Comparison of ENCODE assay signal across 14 cellular contexts in the genomic region with DNA sequence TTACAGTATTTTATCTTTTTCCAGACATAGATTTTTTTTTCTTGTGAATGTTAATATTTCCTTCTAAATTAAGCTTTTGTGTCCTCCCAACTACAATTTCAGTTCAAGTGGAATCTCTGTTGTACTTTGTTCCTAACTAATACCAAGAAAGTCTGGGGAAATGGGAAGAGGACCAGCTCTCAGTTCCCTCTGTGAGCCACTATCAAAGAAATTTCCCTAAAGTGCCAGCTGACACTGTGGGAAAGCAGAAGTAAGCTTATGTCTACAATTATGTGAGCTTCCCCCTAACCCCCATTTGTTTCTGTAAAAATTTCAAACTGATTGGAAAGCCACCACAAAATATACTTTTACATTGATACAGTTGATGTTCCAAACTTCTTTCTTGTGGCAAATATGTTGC.
"Had no signal": no experiment of that assay in that cellular context is flagged by ENCODE, and none has a peak within 500 bp of the region (broad histone marks: within the 10 kb centered on the region; RNA-seq: fewer than 3 reads in every experiment).

No MANE protein-coding gene starts in this region.

- H3K27ac ChIP-seq: neutrophil, uterus had no signal

- H3K4me3 ChIP-seq: lung, uterus had no signal

- H3K9me3 ChIP-seq: neutrophil, uterus had no signal

- ATAC-seq: left colon; naive thymus-derived CD4-positive, alpha-beta T cell; stimulated activated memory B cell treated with anti-CD40 and anti-IgM and Interleukin-4, amounts not matched to agents 10 μg/mL and 1 μg/mL and 100 μg/mL, for 72 hours had no signal

- H3K4me1 Mint-ChIP-seq: activated naive CD8-positive, alpha-beta T cell treated with anti-CD3 and anti-CD28 coated beads, Interleukin-2, amount 10 ng/mL, durations not matched to agents 7 days and 5 days; naive thymus-derived CD4-positive, alpha-beta T cell; stimulated activated memory B cell treated with anti-CD40 and anti-IgM and Interleukin-4, amounts not matched to agents 10 μg/mL and 1 μg/mL and 100 μg/mL, for 72 hours had no signal

- DNase-seq: activated CD4-positive, alpha-beta T cell treated with anti-CD3 and anti-CD28 coated beads, Interleukin-2, amount 50 U/mL, for 1 hour; activated CD8-positive, alpha-beta memory T cell treated with anti-CD3 and anti-CD28 coated beads for 24 hours; activated naive CD4-positive, alpha-beta T cell; activated naive CD8-positive, alpha-beta T cell treated with anti-CD3 and anti-CD28 coated beads, Interleukin-2, amount 10 ng/mL, durations not matched to agents 7 days and 5 days; dermis blood vessel endothelial cell; left colon; naive thymus-derived CD4-positive, alpha-beta T cell; posterior cingulate gyrus; stimulated activated CD4-positive, alpha-beta T cell treated with anti-CD3 and anti-CD28 coated beads, Interleukin-2, amount 100 ng/mL, for 48 hours; uterus had no signal

- H3K27me3 Mint-ChIP-seq: activated naive CD8-positive, alpha-beta T cell treated with anti-CD3 and anti-CD28 coated beads, Interleukin-2, amount 10 ng/mL, durations not matched to agents 7 days and 5 days; naive thymus-derived CD4-positive, alpha-beta T cell; stimulated activated memory B cell treated with anti-CD40 and anti-IgM and Interleukin-4, amounts not matched to agents 10 μg/mL and 1 μg/mL and 100 μg/mL, for 72 hours had no signal

- H3K4me1 ChIP-seq: uterus had no signal

- H3K36me3 ChIP-seq: neutrophil, uterus had no signal

- H3K4me3 Mint-ChIP-seq: activated naive CD8-positive, alpha-beta T cell treated with anti-CD3 and anti-CD28 coated beads, Interleukin-2, amount 10 ng/mL, durations not matched to agents 7 days and 5 days; naive thymus-derived CD4-positive, alpha-beta T cell; stimulated activated memory B cell treated with anti-CD40 and anti-IgM and Interleukin-4, amounts not matched to agents 10 μg/mL and 1 μg/mL and 100 μg/mL, for 72 hours; T-helper 2 cell treated with Interferon-gamma antibody and Interleukin-4, amounts not matched to agents 5 μg/mL and 100 μg/mL, for 36 hours had no signal

- H3K27me3 ChIP-seq: neutrophil, uterus had no signal

- H3K9me3 Mint-ChIP-seq: activated naive CD8-positive, alpha-beta T cell treated with anti-CD3 and anti-CD28 coated beads, Interleukin-2, amount 10 ng/mL, durations not matched to agents 7 days and 5 days; stimulated activated memory B cell treated with anti-CD40 and anti-IgM and Interleukin-4, amounts not matched to agents 10 μg/mL and 1 μg/mL and 100 μg/mL, for 72 hours; T-helper 2 cell treated with Interferon-gamma antibody and Interleukin-4, amounts not matched to agents 5 μg/mL and 100 μg/mL, for 36 hours had no signal

- H3K36me3 Mint-ChIP-seq: activated naive CD8-positive, alpha-beta T cell treated with anti-CD3 and anti-CD28 coated beads, Interleukin-2, amount 10 ng/mL, durations not matched to agents 7 days and 5 days; naive thymus-derived CD4-positive, alpha-beta T cell; stimulated activated memory B cell treated with anti-CD40 and anti-IgM and Interleukin-4, amounts not matched to agents 10 μg/mL and 1 μg/mL and 100 μg/mL, for 72 hours had no signal

- H3K27ac Mint-ChIP-seq: activated naive CD8-positive, alpha-beta T cell treated with anti-CD3 and anti-CD28 coated beads, Interleukin-2, amount 10 ng/mL, durations not matched to agents 7 days and 5 days; naive thymus-derived CD4-positive, alpha-beta T cell; stimulated activated memory B cell treated with anti-CD40 and anti-IgM and Interleukin-4, amounts not matched to agents 10 μg/mL and 1 μg/mL and 100 μg/mL, for 72 hours; T-helper 2 cell treated with Interferon-gamma antibody and Interleukin-4, amounts not matched to agents 5 μg/mL and 100 μg/mL, for 36 hours had no signal
